24 cellular contexts compared by ENCODE assay signal in the genomic region with DNA sequence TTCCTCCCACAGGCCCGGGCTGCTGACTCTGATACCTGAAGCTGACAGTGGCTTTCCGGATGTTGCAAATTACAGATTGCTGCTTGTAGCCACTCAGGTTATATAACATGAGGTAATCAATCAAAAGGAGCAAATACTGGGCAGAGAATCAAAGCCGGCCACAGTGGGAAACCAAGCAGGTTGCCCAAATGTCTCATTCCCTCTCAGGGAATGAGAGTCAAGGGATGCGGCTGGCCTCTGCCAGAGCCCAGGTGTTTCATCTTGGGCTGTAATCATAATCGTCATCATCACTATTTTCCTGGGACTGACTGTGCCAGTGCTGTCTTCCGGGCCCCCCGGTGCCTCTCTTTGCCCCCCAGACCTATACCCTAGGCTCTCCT.
"Had no signal": no experiment of that assay in that cellular context is flagged by ENCODE, and none has a peak within 500 bp of the region (broad histone marks: within the 10 kb centered on the region; RNA-seq: fewer than 3 reads in every experiment).

No MANE protein-coding gene starts in this region.

- H3K36me3 ChIP-seq: SJCRH30 had no signal

- H3K27ac Mint-ChIP-seq: IgD-negative memory B cell had no signal

- ATAC-seq: HepG2, K562, Panc1, PC-3, Right ventricle myocardium inferior had no signal

- H3K9me3 ChIP-seq: SJCRH30 had no signal

- H3K4me3 Mint-ChIP-seq: IgD-negative memory B cell had no signal

- H3K36me3 Mint-ChIP-seq: IgD-negative memory B cell had no signal

- DNase-seq: Kasumi-1; MM.1S; NCI-H1092 treated with DMSO at 0.1 percent for 48 hours; NCI-H1436; NCI-H1694; NCI-H187 treated with DMSO at 0.1 percent for 48 hours; NCI-H2029 treated with DMSO at 0.1 percent for 48 hours; NCI-H2107; NCI-H2227 treated with DMSO at 0.1 percent for 48 hours; NCI-H524; NCI-H526 treated with DMSO at 0.1 percent for 48 hours; NCI-H748 treated with DMSO at 0.1 percent for 48 hours; NK-92 treated with Interleukin-12 subunit alpha and Interleukin-12 subunit beta, amount 100 ng/mL, for 24 hours; PC-3; SHP77 treated with DMSO at 0.1 percent for 48 hours; SJCRH30 had no signal

- H3K27ac ChIP-seq: KMS-11, RWPE1, SJCRH30, SK-N-MC had no signal

- H3K4me3 ChIP-seq: K562, SJCRH30, SK-N-MC had no signal

- H3K4me1 ChIP-seq: SJCRH30 had no signal

- H3K27me3 ChIP-seq: SJCRH30 had no signal
